In the genomic region with DNA sequence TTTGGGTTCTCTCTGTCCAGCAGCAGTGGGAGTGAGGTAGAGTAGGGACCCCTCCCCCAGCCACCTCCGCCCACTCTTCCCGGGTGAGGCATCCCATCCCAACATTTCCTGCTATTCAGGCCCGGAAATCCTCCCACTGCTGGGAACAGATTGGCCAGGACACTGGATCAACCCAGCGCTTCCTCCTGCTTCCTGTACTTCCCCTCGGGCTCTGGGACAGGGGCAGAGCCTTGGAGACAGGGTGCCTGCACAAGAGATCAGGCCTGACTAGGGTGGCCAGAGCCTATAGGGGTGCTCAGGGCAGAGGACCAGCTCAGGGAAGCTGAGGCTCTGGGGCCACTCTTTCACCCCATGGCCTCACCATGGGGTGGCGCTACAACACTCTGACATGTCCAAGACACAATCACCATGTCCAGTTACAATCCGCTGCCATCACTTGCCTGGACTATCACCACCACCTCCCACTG, we compare ENCODE assay signal across 8 cellular contexts. TPM values are rescaled to one million over a fixed set of nuclear protein-coding genes. Genes with fewer than 3 reads are reported as not detected.
DNase-seq lines count a peak whose midpoint lies in the region; ATAC-seq and TF ChIP-seq lines count a peak whose summit lies in the region.

No MANE protein-coding gene starts in this region.

- H3K27me3 ChIP-seq in foreskin keratinocyte (peaks cover 28% of the 10 kb centered on the region), gastrocnemius medialis (no peaks in the 10 kb centered on the region)

- ATAC-seq in WTC11 (peak; percentile 78), foreskin keratinocyte (no peak), gastrocnemius medialis (peak; percentile 47 to 62), GM21619 (IDR thresholded peaks at IDR 0.05; ENCODE audit: unreplicated experiment) (no peak), HG02763 (IDR thresholded peaks at IDR 0.05; ENCODE audit: unreplicated experiment) (no peak), GM21381 (IDR thresholded peaks at IDR 0.05; ENCODE audit: unreplicated experiment) (no peak)

- no peak overlapping the region for H3K4me3 ChIP-seq in gastrocnemius medialis

- no peaks in the 10 kb centered on the region for H3K9me3 Mint-ChIP-seq in activated naive CD4-positive, alpha-beta T cell treated with anti-CD3 and anti-CD28 coated beads for 36 hours
- H3K9me3 Mint-ChIP-seq in WTC11 = no peaks in the 10 kb centered on the region

- H3K4me1 ChIP-seq in foreskin keratinocyte (no peaks in the 10 kb centered on the region), gastrocnemius medialis (peaks cover 6 to 8% of the 10 kb centered on the region in 2 donors)

- intact Hi-C loops in activated naive CD4-positive, alpha-beta T cell treated with anti-CD3 and anti-CD28 coated beads for 36 hours (cut with micrococcal nuclease) = no loop called here
- intact Hi-C loops in gastrocnemius medialis (cut with DNase I; ENCODE audit: low total_unique reads) = no loop called here

- H3K4me1 Mint-ChIP-seq in activated naive CD4-positive, alpha-beta T cell treated with anti-CD3 and anti-CD28 coated beads for 36 hours (ENCODE audit: low read depth) = peaks cover 44% of the 10 kb centered on the region
- H3K4me1 Mint-ChIP-seq in WTC11 = peaks cover 44% of the 10 kb centered on the region

- POLR2A ChIA-PET in WTC11 (lab: Charles Lee) = interaction anchor here (0.5 kb wide), 1 partner anchor 364 kb away, joined by 4 read pairs; no protein-coding TSS in a partner anchor

- no peaks in the 10 kb centered on the region for H3K27me3 Mint-ChIP-seq in activated naive CD4-positive, alpha-beta T cell treated with anti-CD3 and anti-CD28 coated beads for 36 hours (ENCODE audit: low read depth)
- H3K27me3 Mint-ChIP-seq in WTC11 (ENCODE audit: low read depth) = peaks cover 4% of the 10 kb centered on the region; the same call in 1 of the 2 replicates

- no peaks in the 10 kb centered on the region for H3K9me3 ChIP-seq in gastrocnemius medialis

- H3K36me3 ChIP-seq in gastrocnemius medialis = no peaks in the 10 kb centered on the region

- no peak for TF ChIP-seq POLR2A in gastrocnemius medialis (IDR thresholded peaks at IDR 0.05)

- no peak overlapping the region for H3K4me3 Mint-ChIP-seq in activated naive CD4-positive, alpha-beta T cell treated with anti-CD3 and anti-CD28 coated beads for 36 hours
- no peak overlapping the region for H3K4me3 Mint-ChIP-seq in WTC11

- in situ Hi-C loops in gastrocnemius medialis (cut with MboI; ENCODE audit: low sequenced_read_pairs in 4 of 4) = no loop called here

- H3K36me3 Mint-ChIP-seq in activated naive CD4-positive, alpha-beta T cell treated with anti-CD3 and anti-CD28 coated beads for 36 hours (ENCODE audit: low read depth) = peaks cover 10% of the 10 kb centered on the region
- H3K36me3 Mint-ChIP-seq in WTC11 = no peaks in the 10 kb centered on the region

- CTCF ChIA-PET in activated naive CD4-positive, alpha-beta T cell treated with anti-CD3 and anti-CD28 coated beads for 36 hours (lab: Charles Lee) = interaction anchor here (0.8 to 4.8 kb wide), 7 partner anchors 20 to 157 kb away, joined by 3 to 18 read pairs (median 4); a partner anchor contains a TSS
- CTCF ChIA-PET in WTC11 (lab: Charles Lee) = interaction anchor here (0.6 to 3.1 kb wide), 23 partner anchors 9 to 275 kb away, joined by 3 to 30 read pairs (median 4); a partner anchor contains a TSS

- H3K27ac ChIP-seq in foreskin keratinocyte = no peak overlapping the region
- H3K27ac ChIP-seq in gastrocnemius medialis = peak overlapping the region in 3 of 4 donors; percentile 51 to 81 (median 76)

- peak; percentile 53 for DNase-seq in activated naive CD4-positive, alpha-beta T cell treated with anti-CD3 and anti-CD28 coated beads for 36 hours
- DNase-seq in activated naive CD4-positive, alpha-beta T cell treated with anti-CD3 and anti-CD28 coated beads, Interleukin-2, amount 50 U/mL, for 16 hours = no peak
- DNase-seq in WTC11 (ENCODE audit: low spot score) = peak; percentile 78
- no peak for DNase-seq in foreskin keratinocyte
- DNase-seq in gastrocnemius medialis = no peak

- peak overlapping the region; percentile 28 for H3K27ac Mint-ChIP-seq in activated naive CD4-positive, alpha-beta T cell treated with anti-CD3 and anti-CD28 coated beads for 36 hours
- peak overlapping the region; percentile 8; the same call in 1 of the 2 replicates for H3K27ac Mint-ChIP-seq in WTC11

- TF ChIP-seq CTCF in WTC11 (IDR thresholded peaks at IDR 0.05) (0 out of 2 replicates have a peak, but pooled peaks have one; percentile 37), foreskin keratinocyte (conservative IDR thresholded peaks at IDR 0.05) (peak; percentile 36), gastrocnemius medialis (IDR thresholded peaks at IDR 0.05 in 4 of 5, conservative IDR thresholded peaks at IDR 0.05 in 1 of 5) (peak; percentile 16 to 55 (median 47))

TF ChIP-seq in WTC11, 78 proteins besides CTCF, POLR2A, EP300 and RAD21 (continues in another document):
- no peak for TF ChIP-seq GABPB1 (CRISPR knock-in tag; IDR thresholded peaks at IDR 0.05)
- no peak for TF ChIP-seq FOXP1 (CRISPR knock-in tag; IDR thresholded peaks at IDR 0.05; ENCODE audit: borderline replicate concordance)
- TF ChIP-seq NR1H2 (CRISPR knock-in tag; IDR thresholded peaks at IDR 0.05) = no peak
- TF ChIP-seq FOXJ3 (CRISPR knock-in tag; IDR thresholded peaks at IDR 0.05; ENCODE audit: borderline replicate concordance) = no peak
- no peak for TF ChIP-seq ETV6 (CRISPR knock-in tag; IDR thresholded peaks at IDR 0.05)
- TF ChIP-seq, protein P1, sequence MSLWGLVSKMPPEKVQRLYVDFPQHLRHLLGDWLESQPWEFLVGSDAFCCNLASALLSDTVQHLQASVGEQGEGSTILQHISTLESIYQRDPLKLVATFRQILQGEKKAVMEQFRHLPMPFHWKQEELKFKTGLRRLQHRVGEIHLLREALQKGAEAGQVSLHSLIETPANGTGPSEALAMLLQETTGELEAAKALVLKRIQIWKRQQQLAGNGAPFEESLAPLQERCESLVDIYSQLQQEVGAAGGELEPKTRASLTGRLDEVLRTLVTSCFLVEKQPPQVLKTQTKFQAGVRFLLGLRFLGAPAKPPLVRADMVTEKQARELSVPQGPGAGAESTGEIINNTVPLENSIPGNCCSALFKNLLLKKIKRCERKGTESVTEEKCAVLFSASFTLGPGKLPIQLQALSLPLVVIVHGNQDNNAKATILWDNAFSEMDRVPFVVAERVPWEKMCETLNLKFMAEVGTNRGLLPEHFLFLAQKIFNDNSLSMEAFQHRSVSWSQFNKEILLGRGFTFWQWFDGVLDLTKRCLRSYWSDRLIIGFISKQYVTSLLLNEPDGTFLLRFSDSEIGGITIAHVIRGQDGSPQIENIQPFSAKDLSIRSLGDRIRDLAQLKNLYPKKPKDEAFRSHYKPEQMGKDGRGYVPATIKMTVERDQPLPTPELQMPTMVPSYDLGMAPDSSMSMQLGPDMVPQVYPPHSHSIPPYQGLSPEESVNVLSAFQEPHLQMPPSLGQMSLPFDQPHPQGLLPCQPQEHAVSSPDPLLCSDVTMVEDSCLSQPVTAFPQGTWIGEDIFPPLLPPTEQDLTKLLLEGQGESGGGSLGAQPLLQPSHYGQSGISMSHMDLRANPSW (CRISPR knock-in tag; conservative IDR thresholded peaks at IDR 0.05; ENCODE audit: low read depth) = no peak
- TF ChIP-seq ZNF232 (CRISPR knock-in tag; IDR thresholded peaks at IDR 0.05) = no peak
- TF ChIP-seq, protein P2, sequence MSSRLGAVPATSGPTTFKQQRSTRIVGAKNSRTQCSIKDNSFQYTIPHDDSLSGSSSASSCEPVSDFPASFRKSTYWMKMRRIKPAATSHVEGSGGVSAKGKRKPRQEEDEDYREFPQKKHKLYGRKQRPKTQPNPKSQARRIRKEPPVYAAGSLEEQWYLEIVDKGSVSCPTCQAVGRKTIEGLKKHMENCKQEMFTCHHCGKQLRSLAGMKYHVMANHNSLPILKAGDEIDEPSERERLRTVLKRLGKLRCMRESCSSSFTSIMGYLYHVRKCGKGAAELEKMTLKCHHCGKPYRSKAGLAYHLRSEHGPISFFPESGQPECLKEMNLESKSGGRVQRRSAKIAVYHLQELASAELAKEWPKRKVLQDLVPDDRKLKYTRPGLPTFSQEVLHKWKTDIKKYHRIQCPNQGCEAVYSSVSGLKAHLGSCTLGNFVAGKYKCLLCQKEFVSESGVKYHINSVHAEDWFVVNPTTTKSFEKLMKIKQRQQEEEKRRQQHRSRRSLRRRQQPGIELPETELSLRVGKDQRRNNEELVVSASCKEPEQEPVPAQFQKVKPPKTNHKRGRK (CRISPR knock-in tag; IDR thresholded peaks at IDR 0.05; ENCODE audit: borderline replicate concordance) = no peak
- TF ChIP-seq PRRX2 (CRISPR knock-in tag; IDR thresholded peaks at IDR 0.05) = no peak
- no peak for TF ChIP-seq JAZF1 (CRISPR knock-in tag; IDR thresholded peaks at IDR 0.05)
- TF ChIP-seq NFATC4 (CRISPR knock-in tag; IDR thresholded peaks at IDR 0.05) = no peak

RNA-seq across cellular contexts. Expression of a gene that starts 14.5 kb away (rescaled TPM):
- total RNA-seq in activated naive CD4-positive, alpha-beta T cell treated with anti-CD3 and anti-CD28 coated beads for 36 hours = 10 to 100 TPM; 27.2 to 27.3 TPM
- total RNA-seq in WTC11 (2021) = 3.3 to 5.4 TPM (median 3.4 TPM) in 3 replicates
- total RNA-seq in foreskin keratinocyte = 0.17 and 0.28 TPM in 2 replicates
- polyA plus RNA-seq in foreskin keratinocyte = 0.16 and 0.28 TPM in 2 replicates
- 1 to 10 TPM; 4.7 to 8.1 (median 5.2) TPM for total RNA-seq in gastrocnemius medialis

RNA-seq across cellular contexts. Expression of a gene that starts 21.9 kb away (rescaled TPM):
- total RNA-seq in activated naive CD4-positive, alpha-beta T cell treated with anti-CD3 and anti-CD28 coated beads for 36 hours = 10 to 100 TPM; 64.6 to 73.6 TPM
- 106 to 111 TPM (median 107 TPM) in 3 replicates for total RNA-seq in WTC11 (2021)
- total RNA-seq in foreskin keratinocyte = 43.0 and 44.9 TPM in 2 replicates
- 52.9 and 58.9 TPM in 2 replicates for polyA plus RNA-seq in foreskin keratinocyte
- 10 to 100 TPM; 50.3 to 71.2 (median 51.2) TPM for total RNA-seq in gastrocnemius medialis

RNA-seq across cellular contexts. Expression of a gene that starts 28.9 kb away (rescaled TPM):
- total RNA-seq in activated naive CD4-positive, alpha-beta T cell treated with anti-CD3 and anti-CD28 coated beads for 36 hours = 10 to 100 TPM; 11.8 to 12.7 TPM
- total RNA-seq in WTC11 (2021) (14.4 to 19.4 TPM (median 16.6 TPM) in 3 replicates), foreskin keratinocyte (9.2 and 10.8 TPM in 2 replicates), gastrocnemius medialis (10 to 100 TPM in 2 of 4 donors, 1 to 10 TPM in 2; 3.2 to 10.6 (median 9.6) TPM)
- polyA plus RNA-seq in foreskin keratinocyte = 16.7 and 18.5 TPM in 2 replicates

RNA-seq across cellular contexts. Expression of a gene that starts 38.7 kb away (rescaled TPM):
- 10 to 100 TPM; 67.8 to 73.0 TPM for total RNA-seq in activated naive CD4-positive, alpha-beta T cell treated with anti-CD3 and anti-CD28 coated beads for 36 hours
- total RNA-seq in WTC11 (2021) = 67.7 to 81.7 TPM (median 69.3 TPM) in 3 replicates
- 72.6 and 77.1 TPM in 2 replicates for total RNA-seq in foreskin keratinocyte
- polyA plus RNA-seq in foreskin keratinocyte = 82.3 and 83.5 TPM in 2 replicates
- total RNA-seq in gastrocnemius medialis = 10 to 100 TPM; 36.4 to 87.6 (median 47.7) TPM

RNA-seq across cellular contexts. Expression of a gene that starts 48.1 kb away (rescaled TPM):
- under 1 TPM; 0.50 to 0.79 TPM for total RNA-seq in activated naive CD4-positive, alpha-beta T cell treated with anti-CD3 and anti-CD28 coated beads for 36 hours
- not detected in 3 replicates for total RNA-seq in WTC11 (2021)
- total RNA-seq in foreskin keratinocyte = not detected in 2 replicates
- polyA plus RNA-seq in foreskin keratinocyte = not detected in 2 replicates
- total RNA-seq in gastrocnemius medialis = not detected

Comparison
In these comparisons a context has a peak if more than half of its experiments do, and no peak if none do; other contexts are left out.
1. DNase-seq: peak in activated naive CD4-positive, alpha-beta T cell treated with anti-CD3 and anti-CD28 coated beads for 36 hours (single experiment) and WTC11 (single experiment); none in activated naive CD4-positive, alpha-beta T cell treated with anti-CD3 and anti-CD28 coated beads, Interleukin-2, amount 50 U/mL, for 16 hours (single experiment), foreskin keratinocyte (0 of 2) and gastrocnemius medialis (0 of 2).
2. ATAC-seq: peak in WTC11 (single experiment) and gastrocnemius medialis (2 of 2); none in foreskin keratinocyte (single experiment), GM21619 (single experiment), HG02763 (single experiment) and GM21381 (single experiment).
3. Peak in every context shown above with its lines, with median percentiles within 50 percentile points of each other: CTCF ChIP-seq.